Comparison of ENCODE assay signal across 1 cellular context in the genomic region with DNA sequence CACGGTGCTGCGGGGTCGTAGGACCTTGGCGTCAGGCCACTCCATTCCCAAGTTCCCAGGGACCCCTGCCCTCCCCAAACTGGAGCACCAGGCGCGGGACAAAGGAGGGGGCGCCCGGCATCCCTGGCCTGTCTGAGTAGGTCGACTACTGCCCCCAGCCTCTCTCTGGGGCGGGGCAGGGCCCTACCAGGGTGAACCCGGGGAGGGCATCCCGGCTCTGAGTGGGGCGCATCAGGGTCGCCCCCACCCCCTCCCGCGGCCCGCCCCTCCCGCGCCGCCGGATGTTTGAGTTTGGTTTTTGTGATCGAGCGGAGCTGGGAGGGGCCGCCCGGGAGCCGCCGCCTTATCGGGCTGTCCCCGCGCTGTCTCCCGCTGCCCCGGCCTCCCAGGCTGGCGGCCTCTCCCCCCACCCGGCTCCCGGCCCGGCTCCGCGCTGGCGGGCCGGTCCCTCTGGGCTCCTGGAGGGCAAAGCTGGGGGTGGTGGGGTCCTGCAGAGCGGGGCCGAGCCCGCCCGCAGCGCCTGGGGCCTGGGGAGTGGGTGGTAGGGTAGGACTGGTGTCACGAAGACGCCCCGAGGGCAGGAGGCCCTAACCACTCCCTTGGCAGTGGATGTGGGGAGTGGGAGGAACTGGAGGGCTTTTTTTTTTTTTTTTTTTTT.
TF ChIP-seq lines count a peak whose summit lies in the region.

No MANE protein-coding gene starts in this region.

TF ChIP-seq in WTC11, 78 proteins besides CTCF, POLR2A, EP300 and RAD21 (continued from another document):
- TF ChIP-seq, protein P1, sequence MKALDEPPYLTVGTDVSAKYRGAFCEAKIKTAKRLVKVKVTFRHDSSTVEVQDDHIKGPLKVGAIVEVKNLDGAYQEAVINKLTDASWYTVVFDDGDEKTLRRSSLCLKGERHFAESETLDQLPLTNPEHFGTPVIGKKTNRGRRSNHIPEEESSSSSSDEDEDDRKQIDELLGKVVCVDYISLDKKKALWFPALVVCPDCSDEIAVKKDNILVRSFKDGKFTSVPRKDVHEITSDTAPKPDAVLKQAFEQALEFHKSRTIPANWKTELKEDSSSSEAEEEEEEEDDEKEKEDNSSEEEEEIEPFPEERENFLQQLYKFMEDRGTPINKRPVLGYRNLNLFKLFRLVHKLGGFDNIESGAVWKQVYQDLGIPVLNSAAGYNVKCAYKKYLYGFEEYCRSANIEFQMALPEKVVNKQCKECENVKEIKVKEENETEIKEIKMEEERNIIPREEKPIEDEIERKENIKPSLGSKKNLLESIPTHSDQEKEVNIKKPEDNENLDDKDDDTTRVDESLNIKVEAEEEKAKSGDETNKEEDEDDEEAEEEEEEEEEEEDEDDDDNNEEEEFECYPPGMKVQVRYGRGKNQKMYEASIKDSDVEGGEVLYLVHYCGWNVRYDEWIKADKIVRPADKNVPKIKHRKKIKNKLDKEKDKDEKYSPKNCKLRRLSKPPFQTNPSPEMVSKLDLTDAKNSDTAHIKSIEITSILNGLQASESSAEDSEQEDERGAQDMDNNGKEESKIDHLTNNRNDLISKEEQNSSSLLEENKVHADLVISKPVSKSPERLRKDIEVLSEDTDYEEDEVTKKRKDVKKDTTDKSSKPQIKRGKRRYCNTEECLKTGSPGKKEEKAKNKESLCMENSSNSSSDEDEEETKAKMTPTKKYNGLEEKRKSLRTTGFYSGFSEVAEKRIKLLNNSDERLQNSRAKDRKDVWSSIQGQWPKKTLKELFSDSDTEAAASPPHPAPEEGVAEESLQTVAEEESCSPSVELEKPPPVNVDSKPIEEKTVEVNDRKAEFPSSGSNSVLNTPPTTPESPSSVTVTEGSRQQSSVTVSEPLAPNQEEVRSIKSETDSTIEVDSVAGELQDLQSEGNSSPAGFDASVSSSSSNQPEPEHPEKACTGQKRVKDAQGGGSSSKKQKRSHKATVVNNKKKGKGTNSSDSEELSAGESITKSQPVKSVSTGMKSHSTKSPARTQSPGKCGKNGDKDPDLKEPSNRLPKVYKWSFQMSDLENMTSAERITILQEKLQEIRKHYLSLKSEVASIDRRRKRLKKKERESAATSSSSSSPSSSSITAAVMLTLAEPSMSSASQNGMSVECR (CRISPR knock-in tag; IDR thresholded peaks at IDR 0.05; ENCODE audit: borderline replicate concordance) = no peak
